In genomic region chr4:24632011-24632410, GRCh38 we compare ENCODE assay signal across 7 cellular contexts.
"Had no signal": no experiment of that assay in that cellular context is flagged by ENCODE, and none has a peak within 500 bp of the region (broad histone marks: within the 10 kb centered on the region; RNA-seq: fewer than 3 reads in every experiment).

No MANE protein-coding gene starts in this region.

- H3K4me3 Mint-ChIP-seq: GM23338, H9, IgD-negative memory B cell had no signal

- H3K9me3 Mint-ChIP-seq: GM23338, H9, IgD-negative memory B cell had no signal

- H3K4me3 ChIP-seq: GM23338 had no signal

- H3K36me3 Mint-ChIP-seq: IgD-negative memory B cell had no signal

- H3K4me2 ChIP-seq: GM23338 had no signal

- DNase-seq: H9, HCEC 1CT, KBM-7 had no signal

- ATAC-seq: GM23338, HepG2 had no signal

- H3K27ac ChIP-seq: HL-60 had no signal

- H2AFZ ChIP-seq: GM23338 had no signal

- H3K27ac Mint-ChIP-seq: GM23338, IgD-negative memory B cell had no signal
